ENCODE assay signal across 2 cellular contexts in the genomic region with DNA sequence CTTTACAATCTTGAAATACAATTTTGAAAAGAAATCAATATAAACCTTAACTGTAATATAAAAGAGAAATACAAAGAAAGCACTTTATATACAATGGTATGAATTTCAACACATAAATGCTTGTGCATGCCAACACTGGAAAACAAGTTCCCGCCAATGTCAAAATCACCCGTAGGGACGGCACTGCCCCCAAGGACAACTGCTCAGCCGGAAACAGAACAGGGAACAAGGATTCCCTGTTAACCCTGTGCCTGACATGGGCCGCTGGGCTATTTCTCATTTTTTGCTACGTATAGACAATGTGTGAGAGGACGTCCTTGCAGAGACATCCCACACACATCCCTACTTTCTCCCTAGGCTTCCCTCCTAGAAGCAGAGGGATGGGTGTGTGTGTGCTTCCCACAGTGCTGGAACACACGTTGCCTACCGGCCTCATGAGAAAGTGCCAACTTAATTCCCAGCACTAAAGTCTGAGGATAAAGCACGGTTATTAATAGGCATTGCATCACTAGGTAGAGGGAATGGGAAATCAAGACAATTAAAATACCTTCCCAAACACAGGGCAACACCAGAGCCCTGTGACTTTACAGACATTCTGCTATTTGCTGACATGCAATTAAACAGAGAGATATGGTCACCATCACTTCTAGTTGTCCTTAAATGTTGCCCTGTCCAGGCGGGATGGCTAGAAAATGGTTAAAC.
TF ChIP-seq lines count a peak whose summit lies in the region.

No MANE protein-coding gene starts in this region.

TF ChIP-seq in WTC11, 78 proteins besides CTCF, POLR2A, EP300 and RAD21 (continues in another document):
- TF ChIP-seq, protein P1, sequence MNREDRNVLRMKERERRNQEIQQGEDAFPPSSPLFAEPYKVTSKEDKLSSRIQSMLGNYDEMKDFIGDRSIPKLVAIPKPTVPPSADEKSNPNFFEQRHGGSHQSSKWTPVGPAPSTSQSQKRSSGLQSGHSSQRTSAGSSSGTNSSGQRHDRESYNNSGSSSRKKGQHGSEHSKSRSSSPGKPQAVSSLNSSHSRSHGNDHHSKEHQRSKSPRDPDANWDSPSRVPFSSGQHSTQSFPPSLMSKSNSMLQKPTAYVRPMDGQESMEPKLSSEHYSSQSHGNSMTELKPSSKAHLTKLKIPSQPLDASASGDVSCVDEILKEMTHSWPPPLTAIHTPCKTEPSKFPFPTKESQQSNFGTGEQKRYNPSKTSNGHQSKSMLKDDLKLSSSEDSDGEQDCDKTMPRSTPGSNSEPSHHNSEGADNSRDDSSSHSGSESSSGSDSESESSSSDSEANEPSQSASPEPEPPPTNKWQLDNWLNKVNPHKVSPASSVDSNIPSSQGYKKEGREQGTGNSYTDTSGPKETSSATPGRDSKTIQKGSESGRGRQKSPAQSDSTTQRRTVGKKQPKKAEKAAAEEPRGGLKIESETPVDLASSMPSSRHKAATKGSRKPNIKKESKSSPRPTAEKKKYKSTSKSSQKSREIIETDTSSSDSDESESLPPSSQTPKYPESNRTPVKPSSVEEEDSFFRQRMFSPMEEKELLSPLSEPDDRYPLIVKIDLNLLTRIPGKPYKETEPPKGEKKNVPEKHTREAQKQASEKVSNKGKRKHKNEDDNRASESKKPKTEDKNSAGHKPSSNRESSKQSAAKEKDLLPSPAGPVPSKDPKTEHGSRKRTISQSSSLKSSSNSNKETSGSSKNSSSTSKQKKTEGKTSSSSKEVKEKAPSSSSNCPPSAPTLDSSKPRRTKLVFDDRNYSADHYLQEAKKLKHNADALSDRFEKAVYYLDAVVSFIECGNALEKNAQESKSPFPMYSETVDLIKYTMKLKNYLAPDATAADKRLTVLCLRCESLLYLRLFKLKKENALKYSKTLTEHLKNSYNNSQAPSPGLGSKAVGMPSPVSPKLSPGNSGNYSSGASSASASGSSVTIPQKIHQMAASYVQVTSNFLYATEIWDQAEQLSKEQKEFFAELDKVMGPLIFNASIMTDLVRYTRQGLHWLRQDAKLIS (CRISPR knock-in tag; IDR thresholded peaks at IDR 0.05; ENCODE audit: borderline replicate concordance) = no peak
- TF ChIP-seq GTF2I (CRISPR knock-in tag; conservative IDR thresholded peaks at IDR 0.05) (no peak), RELA (CRISPR knock-in tag; IDR thresholded peaks at IDR 0.05; ENCODE audit: borderline replicate concordance) (no peak), TCF7 (CRISPR knock-in tag; IDR thresholded peaks at IDR 0.05; ENCODE audit: low read depth) (no peak), ZNF396 (CRISPR knock-in tag; IDR thresholded peaks at IDR 0.05; ENCODE audit: borderline replicate concordance) (no peak), NR3C1 (CRISPR knock-in tag; conservative IDR thresholded peaks at IDR 0.05; ENCODE audit: low read depth) (no peak), FOXJ3 (CRISPR knock-in tag; IDR thresholded peaks at IDR 0.05; ENCODE audit: borderline replicate concordance) (no peak), ZBTB21 (CRISPR knock-in tag; IDR thresholded peaks at IDR 0.05; ENCODE audit: borderline replicate concordance) (no peak), RORB (CRISPR knock-in tag; IDR thresholded peaks at IDR 0.05) (no peak), HMGA2 (CRISPR knock-in tag; IDR thresholded peaks at IDR 0.05) (no peak)
- TF ChIP-seq, protein P2, sequence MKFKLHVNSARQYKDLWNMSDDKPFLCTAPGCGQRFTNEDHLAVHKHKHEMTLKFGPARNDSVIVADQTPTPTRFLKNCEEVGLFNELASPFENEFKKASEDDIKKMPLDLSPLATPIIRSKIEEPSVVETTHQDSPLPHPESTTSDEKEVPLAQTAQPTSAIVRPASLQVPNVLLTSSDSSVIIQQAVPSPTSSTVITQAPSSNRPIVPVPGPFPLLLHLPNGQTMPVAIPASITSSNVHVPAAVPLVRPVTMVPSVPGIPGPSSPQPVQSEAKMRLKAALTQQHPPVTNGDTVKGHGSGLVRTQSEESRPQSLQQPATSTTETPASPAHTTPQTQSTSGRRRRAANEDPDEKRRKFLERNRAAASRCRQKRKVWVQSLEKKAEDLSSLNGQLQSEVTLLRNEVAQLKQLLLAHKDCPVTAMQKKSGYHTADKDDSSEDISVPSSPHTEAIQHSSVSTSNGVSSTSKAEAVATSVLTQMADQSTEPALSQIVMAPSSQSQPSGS (CRISPR knock-in tag; IDR thresholded peaks at IDR 0.05; ENCODE audit: borderline replicate concordance, low read depth) = no peak
- TF ChIP-seq, protein P3, sequence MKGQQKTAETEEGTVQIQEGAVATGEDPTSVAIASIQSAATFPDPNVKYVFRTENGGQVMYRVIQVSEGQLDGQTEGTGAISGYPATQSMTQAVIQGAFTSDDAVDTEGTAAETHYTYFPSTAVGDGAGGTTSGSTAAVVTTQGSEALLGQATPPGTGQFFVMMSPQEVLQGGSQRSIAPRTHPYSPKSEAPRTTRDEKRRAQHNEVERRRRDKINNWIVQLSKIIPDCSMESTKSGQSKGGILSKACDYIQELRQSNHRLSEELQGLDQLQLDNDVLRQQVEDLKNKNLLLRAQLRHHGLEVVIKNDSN (CRISPR knock-in tag; IDR thresholded peaks at IDR 0.05) = no peak
- TF ChIP-seq, protein P4, sequence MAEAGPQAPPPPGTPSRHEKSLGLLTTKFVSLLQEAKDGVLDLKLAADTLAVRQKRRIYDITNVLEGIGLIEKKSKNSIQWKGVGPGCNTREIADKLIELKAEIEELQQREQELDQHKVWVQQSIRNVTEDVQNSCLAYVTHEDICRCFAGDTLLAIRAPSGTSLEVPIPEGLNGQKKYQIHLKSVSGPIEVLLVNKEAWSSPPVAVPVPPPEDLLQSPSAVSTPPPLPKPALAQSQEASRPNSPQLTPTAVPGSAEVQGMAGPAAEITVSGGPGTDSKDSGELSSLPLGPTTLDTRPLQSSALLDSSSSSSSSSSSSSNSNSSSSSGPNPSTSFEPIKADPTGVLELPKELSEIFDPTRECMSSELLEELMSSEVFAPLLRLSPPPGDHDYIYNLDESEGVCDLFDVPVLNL (CRISPR knock-in tag; IDR thresholded peaks at IDR 0.05; ENCODE audit: borderline replicate concordance, low read depth) = no peak
- TF ChIP-seq, protein P5, sequence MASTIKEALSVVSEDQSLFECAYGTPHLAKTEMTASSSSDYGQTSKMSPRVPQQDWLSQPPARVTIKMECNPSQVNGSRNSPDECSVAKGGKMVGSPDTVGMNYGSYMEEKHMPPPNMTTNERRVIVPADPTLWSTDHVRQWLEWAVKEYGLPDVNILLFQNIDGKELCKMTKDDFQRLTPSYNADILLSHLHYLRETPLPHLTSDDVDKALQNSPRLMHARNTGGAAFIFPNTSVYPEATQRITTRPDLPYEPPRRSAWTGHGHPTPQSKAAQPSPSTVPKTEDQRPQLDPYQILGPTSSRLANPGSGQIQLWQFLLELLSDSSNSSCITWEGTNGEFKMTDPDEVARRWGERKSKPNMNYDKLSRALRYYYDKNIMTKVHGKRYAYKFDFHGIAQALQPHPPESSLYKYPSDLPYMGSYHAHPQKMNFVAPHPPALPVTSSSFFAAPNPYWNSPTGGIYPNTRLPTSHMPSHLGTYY (CRISPR knock-in tag; IDR thresholded peaks at IDR 0.05) = no peak
- TF ChIP-seq, protein P6, sequence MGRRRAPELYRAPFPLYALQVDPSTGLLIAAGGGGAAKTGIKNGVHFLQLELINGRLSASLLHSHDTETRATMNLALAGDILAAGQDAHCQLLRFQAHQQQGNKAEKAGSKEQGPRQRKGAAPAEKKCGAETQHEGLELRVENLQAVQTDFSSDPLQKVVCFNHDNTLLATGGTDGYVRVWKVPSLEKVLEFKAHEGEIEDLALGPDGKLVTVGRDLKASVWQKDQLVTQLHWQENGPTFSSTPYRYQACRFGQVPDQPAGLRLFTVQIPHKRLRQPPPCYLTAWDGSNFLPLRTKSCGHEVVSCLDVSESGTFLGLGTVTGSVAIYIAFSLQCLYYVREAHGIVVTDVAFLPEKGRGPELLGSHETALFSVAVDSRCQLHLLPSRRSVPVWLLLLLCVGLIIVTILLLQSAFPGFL (CRISPR knock-in tag; IDR thresholded peaks at IDR 0.05; ENCODE audit: borderline replicate concordance) = no peak

TF ChIP-seq in HepG2, 621 proteins besides CTCF, POLR2A, EP300 and RAD21:
- TF ChIP-seq MAFF (IDR thresholded peaks at IDR 0.05; ENCODE audit: low read depth, low read length) (0 out of 2 replicates have a peak, but pooled peaks have one; percentile 17), MAFK (conservative IDR thresholded peaks at IDR 0.05 in 1 of 2, IDR thresholded peaks at IDR 0.05 in 1 of 2; ENCODE audit: low read length in 2 of 2) (peak; percentile 34 to 51; a peak in 3 of 4 replicates), SATB2 (CRISPR knock-in tag; IDR thresholded peaks at IDR 0.05) (no peak)
